Comparison of ENCODE assay signal across 8 cellular contexts in the genomic region with DNA sequence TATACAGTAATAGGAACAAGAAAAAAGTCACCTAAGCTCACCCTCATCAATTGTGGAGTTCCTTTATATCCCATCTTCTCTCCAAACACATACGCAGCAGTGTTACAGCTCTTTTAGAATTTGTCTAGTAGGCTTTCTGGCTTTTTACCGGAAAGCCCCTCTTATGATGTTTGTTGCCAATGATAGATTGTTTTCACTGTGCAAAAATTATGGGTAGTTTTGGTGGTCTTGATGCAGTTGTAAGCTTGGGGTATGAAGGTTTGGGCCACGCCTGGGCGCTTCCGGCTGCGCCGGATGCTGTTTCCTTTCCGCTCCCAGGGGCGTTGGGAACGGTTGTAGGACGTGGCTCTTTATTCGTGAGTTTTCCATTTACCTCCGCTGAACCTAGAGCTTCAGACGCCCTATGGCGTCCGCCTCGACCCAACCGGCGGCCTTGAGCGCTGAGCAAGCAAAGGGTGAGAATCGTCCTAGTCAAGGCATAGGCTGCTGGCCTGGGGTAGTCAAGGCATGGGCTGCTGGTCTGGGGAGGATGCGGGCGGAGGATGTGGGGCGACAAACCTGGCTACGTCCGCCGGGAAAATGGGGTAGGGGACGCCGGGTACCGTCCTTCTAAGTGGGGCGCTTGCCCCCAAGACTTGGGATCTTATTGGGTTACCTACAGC. TPM values are rescaled to one million over a fixed set of nuclear protein-coding genes. Genes with fewer than 3 reads are reported as not detected.
DNase-seq lines count a peak whose midpoint lies in the region; FAIRE-seq and TF ChIP-seq lines count a peak whose summit lies in the region.

A gene with protein sequence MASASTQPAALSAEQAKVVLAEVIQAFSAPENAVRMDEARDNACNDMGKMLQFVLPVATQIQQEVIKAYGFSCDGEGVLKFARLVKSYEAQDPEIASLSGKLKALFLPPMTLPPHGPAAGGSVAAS (plus strand): TSS at position 304 of the 662 bp plus-strand sequence. CDS start 100 bp downstream, at position 404.
A gene (plus strand): TSS at position 98 of the 662 bp plus-strand sequence.

- peaks cover 0 to 53% (median 38%) of the 10 kb centered on the region in 4 donors for H3K4me1 ChIP-seq in tibial artery

- H3K4me3 Mint-ChIP-seq in neural crest cell: peak within 1 kb of the TSS; percentile 92

- peak within 1 kb of the TSS; percentile 96 for H3K27ac Mint-ChIP-seq in neural crest cell (ENCODE audit: unreplicated experiment)

- H3K4me3 ChIP-seq in fibroblast of pulmonary artery (replicated peaks; ENCODE audit: low read depth, low read length) (peak within 1 kb of the TSS; percentile 79), tibial artery (peak within 1 kb of the TSS; percentile 74)

- TF ChIP-seq CTCF in fibroblast of pulmonary artery (IDR thresholded peaks at IDR 0.05; ENCODE audit: low read length, missing control alignments) (no peak), neural crest cell (conservative IDR thresholded peaks at IDR 0.05) (no peak), tibial artery (IDR thresholded peaks at IDR 0.05) (no peak)

- H3K4me1 Mint-ChIP-seq in neural crest cell: peaks cover 45% of the 10 kb centered on the region

- intact Hi-C loops in tibial artery (cut with DNase I; ENCODE audit: low total_unique reads): loop anchor here (5.0 to 10.0 kb wide), 2 partner anchors 77 to 171 kb away; a partner anchor contains a TSS

- peaks cover 10% of the 10 kb centered on the region for H3K36me3 Mint-ChIP-seq in neural crest cell (ENCODE audit: low read depth)

- no peaks in the 10 kb centered on the region for H3K9me3 Mint-ChIP-seq in neural crest cell

- DNase-seq in ELF-1 (ENCODE audit: low read depth, low spot score) (peak; percentile 99), H4 (ENCODE audit: low spot score) (peak; percentile 90), LHCN-M2 (ENCODE audit: low read depth) (peak; percentile 94), RCC 7860 (ENCODE audit: low spot score) (peak; percentile 95), activated gamma-delta T cell treated with Interleukin-2 at 50 U/mL for 16 hours (peak; percentile 57), fibroblast of pulmonary artery (ENCODE audit: low read depth) (peak; percentile 88), neural crest cell (ENCODE audit: low read depth, low spot score) (peak; percentile 63), tibial artery (peak; percentile 75 to 88)

- peak; percentile 2 for FAIRE-seq in RCC 7860 (lab: Jason Lieb, UNC)

- peaks cover 10 to 48% (median 29%) of the 10 kb centered on the region in 3 donors for H3K36me3 ChIP-seq in tibial artery

- no peaks in the 10 kb centered on the region for H3K27me3 ChIP-seq in tibial artery

- peak within 1 kb of the TSS; percentile 94 to 98 for H3K27ac ChIP-seq in tibial artery

- H3K9me3 ChIP-seq in tibial artery: no peaks in the 10 kb centered on the region

- H3K27me3 Mint-ChIP-seq in neural crest cell (ENCODE audit: low read depth): peaks cover 26% of the 10 kb centered on the region

RNA-seq across cellular contexts. Expression of the first gene that starts in this region (rescaled TPM):
- 219 and 260 TPM in 2 replicates for total RNA-seq in H4 (2014; rRNA removed; shearing (Covaris generic))
- 185 and 223 TPM in 2 replicates for total RNA-seq in LHCN-M2 (2014; rRNA removed)
- polyA plus RNA-seq in LHCN-M2 (2012): 258 TPM
- total RNA-seq in neural crest cell: 293 and 298 TPM in 2 replicates

RNA-seq across cellular contexts. Expression of the second gene that starts in this region (rescaled TPM):
- not detected in 2 replicates for total RNA-seq in H4 (2014; rRNA removed; shearing (Covaris generic))
- total RNA-seq in LHCN-M2 (2014; rRNA removed) (not detected in 2 replicates), neural crest cell (not detected in 2 replicates)
- not detected for polyA plus RNA-seq in LHCN-M2 (2012)

Comparison
In these comparisons a context has a peak if more than half of its experiments do, and no peak if none do; other contexts are left out.
1. Peak in every context shown above with its lines: DNase-seq, H3K4me3 ChIP-seq and H3K27ac ChIP-seq.